ENCODE assay signal across 29 cellular contexts in the genomic region with DNA sequence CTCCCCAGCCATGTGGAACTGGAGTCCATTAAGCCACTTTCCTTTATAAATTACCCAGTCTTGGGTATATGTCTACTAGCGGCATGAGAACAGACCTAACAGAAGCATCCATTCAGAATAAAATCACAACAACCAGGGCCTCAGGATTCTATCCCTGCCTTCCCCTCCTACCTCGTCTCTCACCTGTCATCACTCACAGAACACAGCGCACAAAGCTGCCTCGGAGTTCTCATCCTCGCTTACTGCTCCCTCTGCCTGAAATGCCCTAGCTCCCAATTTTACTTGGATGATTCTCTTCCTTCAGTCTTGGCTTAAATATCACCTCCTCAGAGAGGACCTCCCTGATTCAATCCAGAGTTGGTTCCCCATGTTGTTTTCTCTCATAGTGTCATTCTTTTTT.
DNase-seq lines count a peak whose midpoint lies in the region; ATAC-seq and TF ChIP-seq lines count a peak whose summit lies in the region.
"Had no signal": no experiment of that assay in that cellular context is flagged by ENCODE, and none has a peak within 500 bp of the region (broad histone marks: within the 10 kb centered on the region; RNA-seq: fewer than 3 reads in every experiment).

No MANE protein-coding gene starts in this region.

- TF ChIP-seq CTCF in CD4-positive, alpha-beta T cell (IDR thresholded peaks at IDR 0.05): no peak
- no peak for TF ChIP-seq CTCF in Panc1 (IDR thresholded peaks at IDR 0.05)

- in situ Hi-C loops in Panc1 (cut with HindIII; ENCODE audit: low pct_unique_long_range_greater_than_20kb, low sequenced_read_pairs): no loop called here

- peak overlapping the region; percentile 50 for H3K27ac Mint-ChIP-seq in activated naive CD4-positive, alpha-beta T cell treated with anti-CD3 and anti-CD28 coated beads for 36 hours
- peak overlapping the region; percentile 78 for H3K27ac Mint-ChIP-seq in CD4-positive, alpha-beta T cell
- H3K27ac Mint-ChIP-seq in memory B cell: peak overlapping the region; percentile 81
- H3K27ac Mint-ChIP-seq: mesothelial cell of epicardium, progenitor cell of endocrine pancreas had no signal

- no peaks in the 10 kb centered on the region for H3K36me3 ChIP-seq in Panc1 (ENCODE audit: control insufficient read depth, insufficient read depth, low read length)
- H3K36me3 ChIP-seq: sigmoid colon had no signal

- TSS peak; percentile 13 for BruUV-seq in Panc1 (replicated peaks; lab: Mats Ljungman, UMichigan)

- DNase-seq in activated naive CD4-positive, alpha-beta T cell treated with anti-CD3 and anti-CD28 coated beads for 36 hours: no peak
- DNase-seq in activated naive CD4-positive, alpha-beta T cell (lab: John Stamatoyannopoulos, UW): no peak
- DNase-seq in CD4-positive, alpha-beta T cell: no peak
- DNase-seq in Panc1 (ENCODE audit: low read depth, low spot score): no peak
- no peak for DNase-seq in memory B cell (ENCODE audit: low spot score in 2 of 2)
- DNase-seq in NCI-H187 treated with DMSO at 0.1 percent for 48 hours (lab: John Stamatoyannopoulos, UW): no peak
- DNase-seq: ACHN; BE2C; COR-L47; cortex of kidney; DMS53; H7; kidney; MM.1S; NCI-H2029; NCI-H510A treated with DMSO at 0.1 percent for 48 hours; nucleus accumbens; sigmoid colon; SK-N-SH; stimulated activated CD4-positive, alpha-beta T cell treated with anti-CD3 and anti-CD28 coated beads, Interleukin-12 subunit alpha, Interleukin-12 subunit beta, amount 100 ng/mL, for 4 hours; stimulated activated CD4-positive, alpha-beta T cell treated with anti-CD3 and anti-CD28 coated beads, Interleukin-2, amount 100 ng/mL, for 48 hours; upper lobe of left lung had no signal

- no peaks in the 10 kb centered on the region for H3K9me3 ChIP-seq in CD4-positive, alpha-beta T cell (ENCODE audit: control insufficient read depth, low read length)
- no peaks in the 10 kb centered on the region for H3K9me3 ChIP-seq in Panc1 (ENCODE audit: control insufficient read depth, insufficient read depth, low read depth, low read length)
- H3K9me3 ChIP-seq: BE2C, sigmoid colon, SK-N-SH, upper lobe of left lung had no signal

- no peaks in the 10 kb centered on the region for H3K27me3 Mint-ChIP-seq in activated naive CD4-positive, alpha-beta T cell treated with anti-CD3 and anti-CD28 coated beads for 36 hours (ENCODE audit: low read depth)
- no peaks in the 10 kb centered on the region for H3K27me3 Mint-ChIP-seq in CD4-positive, alpha-beta T cell
- H3K27me3 Mint-ChIP-seq in memory B cell: no peaks in the 10 kb centered on the region
- H3K27me3 Mint-ChIP-seq: progenitor cell of endocrine pancreas had no signal

- no peaks in the 10 kb centered on the region for H3K9me3 Mint-ChIP-seq in activated naive CD4-positive, alpha-beta T cell treated with anti-CD3 and anti-CD28 coated beads for 36 hours
- H3K9me3 Mint-ChIP-seq in CD4-positive, alpha-beta T cell: no peaks in the 10 kb centered on the region
- H3K9me3 Mint-ChIP-seq in memory B cell: no peaks in the 10 kb centered on the region
- H3K9me3 Mint-ChIP-seq: mesothelial cell of epicardium had no signal

- no peak overlapping the region for H3K4me3 Mint-ChIP-seq in activated naive CD4-positive, alpha-beta T cell treated with anti-CD3 and anti-CD28 coated beads for 36 hours
- no peak overlapping the region for H3K4me3 Mint-ChIP-seq in CD4-positive, alpha-beta T cell
- no peak overlapping the region for H3K4me3 Mint-ChIP-seq in memory B cell
- H3K4me3 Mint-ChIP-seq: mesothelial cell of epicardium had no signal

- peaks cover 50% of the 10 kb centered on the region for H3K4me1 Mint-ChIP-seq in activated naive CD4-positive, alpha-beta T cell treated with anti-CD3 and anti-CD28 coated beads for 36 hours (ENCODE audit: low read depth)
- peaks cover 79% of the 10 kb centered on the region for H3K4me1 Mint-ChIP-seq in CD4-positive, alpha-beta T cell (ENCODE audit: low read depth)
- H3K4me1 Mint-ChIP-seq in memory B cell: peaks cover 24% of the 10 kb centered on the region

- peaks cover 2% of the 10 kb centered on the region for H3K36me3 Mint-ChIP-seq in activated naive CD4-positive, alpha-beta T cell treated with anti-CD3 and anti-CD28 coated beads for 36 hours (ENCODE audit: low read depth)
- H3K36me3 Mint-ChIP-seq in CD4-positive, alpha-beta T cell (ENCODE audit: low read depth): peaks cover 77% of the 10 kb centered on the region
- peaks cover 14% of the 10 kb centered on the region for H3K36me3 Mint-ChIP-seq in memory B cell

- H3K4me3 ChIP-seq in Panc1 (ENCODE audit: low read depth in 2 of 2, low read length in 2 of 2): no peak overlapping the region
- H3K4me3 ChIP-seq: cardiac muscle cell, sigmoid colon, upper lobe of left lung had no signal

- POLR2A ChIA-PET in CD4-positive, alpha-beta T cell (lab: Charles Lee): interaction anchor here (1.7 kb wide), 1 partner anchor 69 kb away, joined by 3 read pairs; no protein-coding TSS in a partner anchor
- POLR2A ChIA-PET in Panc1 (lab: Charles Lee): no interaction called here

- CTCF ChIA-PET in activated naive CD4-positive, alpha-beta T cell treated with anti-CD3 and anti-CD28 coated beads for 36 hours (lab: Charles Lee): interaction anchor here (0.8 to 10.2 kb wide), 2 partner anchors 72 to 171 kb away, joined by 4 to 253 read pairs; no protein-coding TSS in a partner anchor
- CTCF ChIA-PET in CD4-positive, alpha-beta T cell (lab: Charles Lee): no interaction called here
- CTCF ChIA-PET in Panc1 (lab: Charles Lee): no interaction called here

- peaks cover 21% of the 10 kb centered on the region for H3K4me1 ChIP-seq in Panc1 (ENCODE audit: control insufficient read depth, insufficient read depth, low read length)

- intact Hi-C loops in activated naive CD4-positive, alpha-beta T cell treated with anti-CD3 and anti-CD28 coated beads for 36 hours (cut with micrococcal nuclease): loop anchor here (5.0 kb wide), 2 partner anchors 157 to 657 kb away; no protein-coding TSS in a partner anchor
- intact Hi-C loops in CD4-positive, alpha-beta T cell (cut with DNase I, micrococcal nuclease): loop anchor here in 1 of 2 experiments (5.0 kb wide), 1 partner anchor 168 kb away; no protein-coding TSS in a partner anchor
- intact Hi-C loops in Panc1 (cut with micrococcal nuclease; ENCODE audit: unreplicated experiment): loop anchor here (5.0 to 10.0 kb wide), 3 partner anchors 160 to 312 kb away; no protein-coding TSS in a partner anchor

- H3K27me3 ChIP-seq in CD4-positive, alpha-beta T cell (ENCODE audit: control insufficient read depth, insufficient read depth, low read length): no peaks in the 10 kb centered on the region
- H3K27me3 ChIP-seq in Panc1 (ENCODE audit: control insufficient read depth, insufficient read depth, low read length): no peaks in the 10 kb centered on the region
- H3K27me3 ChIP-seq: BE2C, cardiac muscle cell, sigmoid colon, upper lobe of left lung had no signal

- ATAC-seq in CD4-positive, alpha-beta T cell (ENCODE audit: poor library complexity): no peak
- ATAC-seq in Panc1 (no peak), memory B cell (ENCODE audit: low read depth) (no peak), HG02763 (IDR thresholded peaks at IDR 0.05; ENCODE audit: unreplicated experiment) (no peak), GM21529 (IDR thresholded peaks at IDR 0.05; ENCODE audit: unreplicated experiment) (no peak)
- ATAC-seq: esophagus mucosa had no signal

- no peak overlapping the region for H3K27ac ChIP-seq in CD4-positive, alpha-beta T cell (ENCODE audit: low read depth, low read length)
- H3K27ac ChIP-seq in Panc1 (ENCODE audit: low read length): no peak overlapping the region
- H3K27ac ChIP-seq: cardiac muscle cell, KMS-11, upper lobe of left lung had no signal
